In the genomic region with DNA sequence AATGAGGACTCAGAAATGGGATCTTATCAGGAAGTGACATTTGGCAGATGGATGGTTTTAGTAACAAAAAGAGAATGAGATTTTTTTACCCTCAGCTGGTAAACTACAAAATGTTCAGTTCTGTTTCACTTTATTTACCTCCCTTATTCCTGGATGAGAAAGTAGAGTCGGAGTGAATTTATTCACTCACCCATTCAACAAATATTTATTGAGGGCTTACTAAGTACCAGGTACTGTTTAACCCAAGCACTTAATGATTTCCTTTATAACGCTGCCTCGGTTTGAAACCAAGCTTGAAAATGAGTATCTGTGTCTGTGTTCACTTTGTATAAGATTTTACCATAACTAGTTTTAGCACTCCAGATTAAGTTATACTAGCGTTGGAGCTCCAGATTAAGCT, we compare ENCODE assay signal across 1 cellular context.
TF ChIP-seq lines count a peak whose summit lies in the region.

No MANE protein-coding gene starts in this region.

TF ChIP-seq in GM23338, 12 proteins besides CTCF, POLR2A, EP300 and RAD21 (continued from another document):
- TF ChIP-seq, protein P1, sequence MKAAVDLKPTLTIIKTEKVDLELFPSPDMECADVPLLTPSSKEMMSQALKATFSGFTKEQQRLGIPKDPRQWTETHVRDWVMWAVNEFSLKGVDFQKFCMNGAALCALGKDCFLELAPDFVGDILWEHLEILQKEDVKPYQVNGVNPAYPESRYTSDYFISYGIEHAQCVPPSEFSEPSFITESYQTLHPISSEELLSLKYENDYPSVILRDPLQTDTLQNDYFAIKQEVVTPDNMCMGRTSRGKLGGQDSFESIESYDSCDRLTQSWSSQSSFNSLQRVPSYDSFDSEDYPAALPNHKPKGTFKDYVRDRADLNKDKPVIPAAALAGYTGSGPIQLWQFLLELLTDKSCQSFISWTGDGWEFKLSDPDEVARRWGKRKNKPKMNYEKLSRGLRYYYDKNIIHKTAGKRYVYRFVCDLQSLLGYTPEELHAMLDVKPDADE (IDR thresholded peaks at IDR 0.05): no peak
- TF ChIP-seq, protein P2, sequence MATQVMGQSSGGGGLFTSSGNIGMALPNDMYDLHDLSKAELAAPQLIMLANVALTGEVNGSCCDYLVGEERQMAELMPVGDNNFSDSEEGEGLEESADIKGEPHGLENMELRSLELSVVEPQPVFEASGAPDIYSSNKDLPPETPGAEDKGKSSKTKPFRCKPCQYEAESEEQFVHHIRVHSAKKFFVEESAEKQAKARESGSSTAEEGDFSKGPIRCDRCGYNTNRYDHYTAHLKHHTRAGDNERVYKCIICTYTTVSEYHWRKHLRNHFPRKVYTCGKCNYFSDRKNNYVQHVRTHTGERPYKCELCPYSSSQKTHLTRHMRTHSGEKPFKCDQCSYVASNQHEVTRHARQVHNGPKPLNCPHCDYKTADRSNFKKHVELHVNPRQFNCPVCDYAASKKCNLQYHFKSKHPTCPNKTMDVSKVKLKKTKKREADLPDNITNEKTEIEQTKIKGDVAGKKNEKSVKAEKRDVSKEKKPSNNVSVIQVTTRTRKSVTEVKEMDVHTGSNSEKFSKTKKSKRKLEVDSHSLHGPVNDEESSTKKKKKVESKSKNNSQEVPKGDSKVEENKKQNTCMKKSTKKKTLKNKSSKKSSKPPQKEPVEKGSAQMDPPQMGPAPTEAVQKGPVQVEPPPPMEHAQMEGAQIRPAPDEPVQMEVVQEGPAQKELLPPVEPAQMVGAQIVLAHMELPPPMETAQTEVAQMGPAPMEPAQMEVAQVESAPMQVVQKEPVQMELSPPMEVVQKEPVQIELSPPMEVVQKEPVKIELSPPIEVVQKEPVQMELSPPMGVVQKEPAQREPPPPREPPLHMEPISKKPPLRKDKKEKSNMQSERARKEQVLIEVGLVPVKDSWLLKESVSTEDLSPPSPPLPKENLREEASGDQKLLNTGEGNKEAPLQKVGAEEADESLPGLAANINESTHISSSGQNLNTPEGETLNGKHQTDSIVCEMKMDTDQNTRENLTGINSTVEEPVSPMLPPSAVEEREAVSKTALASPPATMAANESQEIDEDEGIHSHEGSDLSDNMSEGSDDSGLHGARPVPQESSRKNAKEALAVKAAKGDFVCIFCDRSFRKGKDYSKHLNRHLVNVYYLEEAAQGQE (IDR thresholded peaks at IDR 0.05; ENCODE audit: unreplicated experiment): no peak
- TF ChIP-seq NANOG (IDR thresholded peaks at IDR 0.05; ENCODE audit: borderline replicate concordance) (no peak), ZNF331 (CRISPR knock-in tag; IDR thresholded peaks at IDR 0.05; ENCODE audit: low read depth) (no peak)
TF ChIP-seq in GM23338: peak in this region for 0.
